ENCODE assay signal across 34 cellular contexts in the genomic region with DNA sequence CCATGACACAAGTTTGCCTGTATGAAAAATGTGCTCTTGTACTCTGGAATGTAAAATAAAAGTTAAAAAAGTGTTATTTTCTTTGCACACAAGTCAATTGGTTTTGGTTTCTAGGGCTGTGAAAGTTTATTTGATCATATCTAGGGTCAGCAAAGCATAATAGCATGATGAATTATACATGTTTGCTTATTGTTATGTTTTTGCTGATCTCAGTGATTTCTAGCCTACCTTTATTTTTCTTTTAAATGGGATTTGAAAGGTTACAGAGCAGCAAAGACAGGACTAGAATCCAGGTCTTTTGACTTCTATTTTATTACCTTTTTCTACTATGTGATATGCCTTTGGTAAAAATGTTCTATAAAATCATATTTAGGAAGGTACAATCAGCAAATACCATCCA.
DNase-seq lines count a peak whose midpoint lies in the region; ATAC-seq, FAIRE-seq and TF ChIP-seq lines count a peak whose summit lies in the region.
"Had no signal": no experiment of that assay in that cellular context is flagged by ENCODE, and none has a peak within 500 bp of the region (broad histone marks: within the 10 kb centered on the region; RNA-seq: fewer than 3 reads in every experiment).

No MANE protein-coding gene starts in this region.

- intact Hi-C loops in HepG2 (cut with micrococcal nuclease; ENCODE audit: unreplicated experiment) (no loop called here), right lobe of liver (cut with DNase I) (no loop called here), IMR-90 (cut with micrococcal nuclease) (no loop called here)

- no peaks in the 10 kb centered on the region for H3K4me1 Mint-ChIP-seq in astrocyte (ENCODE audit: low read depth, unreplicated experiment)
- H3K4me1 Mint-ChIP-seq: B cell; CD14-positive monocyte; CD4-positive, alpha-beta memory T cell; CD4-positive, CD25-positive, alpha-beta regulatory T cell; CD8-positive, alpha-beta memory T cell had no signal

- in situ Hi-C loops in HepG2 (cut with HindIII; ENCODE audit: extremely low pct_ligation_motif_present, low pct_unique_long_range_greater_than_20kb) (no loop called here), IMR-90 (cut with MboI; ENCODE audit: low sequenced_read_pairs) (no loop called here)

- H3K9me3 ChIP-seq in HepG2 (ENCODE audit: low read length) = peaks cover 7% of the 10 kb centered on the region; the same call in 1 of the 2 replicates
- H3K9me3 ChIP-seq in right lobe of liver = no peaks in the 10 kb centered on the region
- H3K9me3 ChIP-seq in IMR-90 (ENCODE audit: control insufficient read depth, insufficient read depth, low read length) = no peaks in the 10 kb centered on the region
- no peaks in the 10 kb centered on the region for H3K9me3 ChIP-seq in astrocyte (ENCODE audit: insufficient read depth, low read depth, low read length)
- H3K9me3 ChIP-seq: A549; BE2C; BLaER1; BLaER1 treated with 17β-estradiol and CSF1 and Interleukin-3, amounts not matched to agents 10 nM and 100 nM; Caco-2 had no signal

- H3K9me3 Mint-ChIP-seq in astrocyte (ENCODE audit: unreplicated experiment) = no peaks in the 10 kb centered on the region
- H3K9me3 Mint-ChIP-seq: CD8-positive, alpha-beta T cell had no signal

- no peak overlapping the region for H2BK5ac ChIP-seq in IMR-90 (ENCODE audit: low read depth, low read length, poor library complexity, severe bottlenecking)

- BruUV-seq in HepG2 (replicated peaks; lab: Mats Ljungman, UMichigan) (no TSS peak), IMR-90 (replicated peaks; lab: Mats Ljungman, UMichigan) (no TSS peak)

- H3K4me2 ChIP-seq in HepG2 (ENCODE audit: low read depth, low read length) = no peak overlapping the region
- H3K4me2 ChIP-seq in IMR-90 (ENCODE audit: low read depth, low read length) = no peak overlapping the region
- no peak overlapping the region for H3K4me2 ChIP-seq in astrocyte (ENCODE audit: low read length)
- H3K4me2 ChIP-seq: A549; BLaER1; BLaER1 treated with 17β-estradiol and CSF1 and Interleukin-3, amounts not matched to agents 10 nM and 100 nM had no signal

- no peak overlapping the region for H3K18ac ChIP-seq in IMR-90 (ENCODE audit: low read depth, low read length)

- no peaks in the 10 kb centered on the region for H3K36me3 Mint-ChIP-seq in astrocyte (ENCODE audit: low read depth, unreplicated experiment)
- H3K36me3 Mint-ChIP-seq: CD14-positive monocyte; CD4-positive, alpha-beta memory T cell; CD4-positive, CD25-positive, alpha-beta regulatory T cell; CD8-positive, alpha-beta memory T cell; CD8-positive, alpha-beta T cell had no signal

- TF ChIP-seq POLR2A in HepG2 (IDR thresholded peaks at IDR 0.05; ENCODE audit: insufficient read depth in 1 of 2, low read depth in 2 of 2, low read length in 2 of 2) (no peak), right lobe of liver (IDR thresholded peaks at IDR 0.05) (no peak), IMR-90 (IDR thresholded peaks at IDR 0.05; ENCODE audit: low read depth, low read length) (no peak)

- no peak overlapping the region for H2BK15ac ChIP-seq in IMR-90 (ENCODE audit: low read depth, low read length)

- H3K4me1 ChIP-seq in HepG2 (ENCODE audit: insufficient read depth, low read length) = no peaks in the 10 kb centered on the region
- no peaks in the 10 kb centered on the region for H3K4me1 ChIP-seq in right lobe of liver
- H3K4me1 ChIP-seq in IMR-90 (ENCODE audit: control insufficient read depth, insufficient read depth, low read length) = no peaks in the 10 kb centered on the region
- H3K4me1 ChIP-seq in astrocyte (ENCODE audit: insufficient read depth, low read length) = no peaks in the 10 kb centered on the region
- H3K4me1 ChIP-seq: A549; BE2C; BLaER1; BLaER1 treated with 17β-estradiol and CSF1 and Interleukin-3, amounts not matched to agents 10 nM and 100 nM; Caco-2 had no signal

- H3K79me2 ChIP-seq in HepG2 (ENCODE audit: insufficient read depth, low read length) = no peaks in the 10 kb centered on the region
- H3K79me2 ChIP-seq in astrocyte (ENCODE audit: insufficient read depth, low read length) = no peaks in the 10 kb centered on the region

- H3K27me3 Mint-ChIP-seq in astrocyte (ENCODE audit: low read depth, unreplicated experiment) = no peaks in the 10 kb centered on the region
- H3K27me3 Mint-ChIP-seq: B cell; CD4-positive, alpha-beta memory T cell; CD4-positive, alpha-beta T cell; CD4-positive, CD25-positive, alpha-beta regulatory T cell; CD8-positive, alpha-beta memory T cell had no signal

- TF ChIP-seq CTCF in HepG2 (CRISPR knock-in tag; IDR thresholded peaks at IDR 0.05) (no peak), right lobe of liver (IDR thresholded peaks at IDR 0.05) (no peak), IMR-90 (conservative IDR thresholded peaks at IDR 0.05; ENCODE audit: low read depth, low read length) (no peak), astrocyte (IDR thresholded peaks at IDR 0.05; ENCODE audit: insufficient read depth, low read depth, low read length) (no peak)

- TF ChIP-seq RAD21 in HepG2 (CRISPR knock-in tag; IDR thresholded peaks at IDR 0.05) (no peak), IMR-90 (IDR thresholded peaks at IDR 0.05; ENCODE audit: low read length) (no peak)

- TF ChIP-seq EP300 in HepG2 (IDR thresholded peaks at IDR 0.05; ENCODE audit: low read depth in 2 of 2, low read length in 2 of 2) (no peak), HepG2 (CRISPR knock-in tag; IDR thresholded peaks at IDR 0.05; ENCODE audit: borderline replicate concordance) (no peak)

- no peak overlapping the region for H3K4ac ChIP-seq in IMR-90 (ENCODE audit: low read depth, low read length)

- no peak overlapping the region for H4K91ac ChIP-seq in IMR-90 (ENCODE audit: insufficient read depth, low read depth, low read length)

- H3K9ac ChIP-seq in HepG2 (ENCODE audit: insufficient read depth, low read depth, low read length) (no peak overlapping the region), IMR-90 (ENCODE audit: low read depth, low read length) (no peak overlapping the region), astrocyte (ENCODE audit: low read length) (no peak overlapping the region)
- H3K9ac ChIP-seq: BLaER1; BLaER1 treated with 17β-estradiol and CSF1 and Interleukin-3, amounts not matched to agents 10 nM and 100 nM had no signal

- dilution Hi-C loops in IMR-90 (cut with HindIII; ENCODE audit: low sequenced_read_pairs, unreplicated experiment) = no loop called here

- no peak overlapping the region for H3K14ac ChIP-seq in IMR-90 (replicated peaks; ENCODE audit: low read depth, low read length)

- H3K27ac Mint-ChIP-seq in astrocyte (ENCODE audit: unreplicated experiment) = no peak overlapping the region
- H3K27ac Mint-ChIP-seq: B cell; CD14-positive monocyte; CD4-positive, alpha-beta memory T cell; CD4-positive, alpha-beta T cell; CD4-positive, CD25-positive, alpha-beta regulatory T cell; CD8-positive, alpha-beta memory T cell; CD8-positive, alpha-beta T cell had no signal

- no peaks in the 10 kb centered on the region for H3K79me1 ChIP-seq in IMR-90 (ENCODE audit: low read depth in 1 of 2, low read length in 2 of 2)

- H2AFZ ChIP-seq in HepG2 (ENCODE audit: low read length) (no peak overlapping the region), IMR-90 (replicated peaks; ENCODE audit: low read length, poor library complexity) (no peak overlapping the region), astrocyte (ENCODE audit: low read depth, low read length) (no peak overlapping the region)

- no peak overlapping the region for H2AK5ac ChIP-seq in IMR-90 (ENCODE audit: low read depth, low read length)

- H3K4me3 ChIP-seq in HepG2 (replicated peaks in 1 of 3; ENCODE audit: insufficient read depth in 1 of 3, low read depth in 2 of 3, low read length in 3 of 3) = no peak overlapping the region
- H3K4me3 ChIP-seq in right lobe of liver = no peak overlapping the region
- no peak overlapping the region for H3K4me3 ChIP-seq in IMR-90 (ENCODE audit: insufficient read depth, low read depth, low read length)
- no peak overlapping the region for H3K4me3 ChIP-seq in astrocyte (ENCODE audit: insufficient read depth, low read depth, low read length)
- H3K4me3 ChIP-seq: A549; BLaER1; BLaER1 treated with 17β-estradiol and CSF1 and Interleukin-3, amounts not matched to agents 10 nM and 100 nM had no signal

- H3K4me3 Mint-ChIP-seq in astrocyte (ENCODE audit: unreplicated experiment) = no peak overlapping the region
- H3K4me3 Mint-ChIP-seq: B cell; CD14-positive monocyte; CD4-positive, alpha-beta memory T cell; CD4-positive, alpha-beta T cell; CD4-positive, CD25-positive, alpha-beta regulatory T cell; CD8-positive, alpha-beta memory T cell; CD8-positive, alpha-beta T cell had no signal

- POLR2A ChIA-PET in HepG2 (lab: Yijun Ruan, JAX) (no interaction called here), IMR-90 (lab: Charles Lee; ENCODE audit: unreplicated experiment) (no interaction called here)

- H3K9me1 ChIP-seq in IMR-90 (ENCODE audit: insufficient read depth, low read length) = no peaks in the 10 kb centered on the region

- H2BK120ac ChIP-seq in IMR-90 (ENCODE audit: low read depth, low read length) = no peak overlapping the region

- H2AK9ac ChIP-seq in IMR-90 (replicated peaks; ENCODE audit: low read depth, low read length, poor library complexity) = no peak overlapping the region

- DNase-seq in HepG2 (ENCODE audit: low spot score) (no peak), right lobe of liver (no peak), IMR-90 (no peak), astrocyte (ENCODE audit: low read depth) (no peak)
- DNase-seq in activated naive CD4-positive, alpha-beta T cell (lab: John Stamatoyannopoulos, UW) = no peak
- DNase-seq: 8988T; ACHN; AML-193; BE2C; C1 segment of cervical spinal cord; Caco-2; Calu3; CD4-positive, alpha-beta memory T cell; CD4-positive, alpha-beta T cell; CD4-positive, CD25-positive, alpha-beta regulatory T cell; CD8-positive, alpha-beta memory T cell; CD8-positive, alpha-beta T cell; COR-L47; DMS 273 treated with DMSO at 0.1 percent for 48 hours; DMS153; DMS53; DMS79; DMS79 treated with DMSO at 0.1 percent for 48 hours; DND-41; EL had no signal

- H3K27ac ChIP-seq in HepG2 (ENCODE audit: extremely low read length, insufficient read depth, low read length) = no peak overlapping the region
- no peak overlapping the region for H3K27ac ChIP-seq in right lobe of liver
- no peak overlapping the region for H3K27ac ChIP-seq in IMR-90 (ENCODE audit: insufficient read depth, low read length)
- H3K27ac ChIP-seq in astrocyte (ENCODE audit: low read depth, low read length) = no peak overlapping the region
- H3K27ac ChIP-seq: 22Rv1; A549; BLaER1; BLaER1 treated with 17β-estradiol and CSF1 and Interleukin-3, amounts not matched to agents 10 nM and 100 nM; C4-2B had no signal

- no peak overlapping the region for H4K5ac ChIP-seq in IMR-90 (ENCODE audit: low read depth, low read length)

- ATAC-seq in HepG2 = no peak
- ATAC-seq in right lobe of liver = no peak
- ATAC-seq in IMR-90 (ENCODE audit: low read depth) = no peak
- ATAC-seq in HG03175 (IDR thresholded peaks at IDR 0.05; ENCODE audit: unreplicated experiment) = no peak
- ATAC-seq: A549; CD8-positive, alpha-beta T cell had no signal

- no peak overlapping the region for H3K23ac ChIP-seq in IMR-90 (ENCODE audit: low read depth, low read length)

- no peak overlapping the region for H4K8ac ChIP-seq in IMR-90 (ENCODE audit: low read depth in 2 of 2, low read length in 2 of 2)

- CTCF ChIA-PET in HepG2 (lab: Yijun Ruan, JAX; ENCODE audit: low intra/inter-chr PET ratio, low total read pairs) (no interaction called here), IMR-90 (lab: Yijun Ruan, JAX) (no interaction called here)

- no peak overlapping the region for H2BK20ac ChIP-seq in IMR-90 (ENCODE audit: low read depth, low read length)

- H3K56ac ChIP-seq in IMR-90 (ENCODE audit: extremely low read depth, insufficient read depth, low read length) = no peak overlapping the region

- no peaks in the 10 kb centered on the region for H3K27me3 ChIP-seq in HepG2 (ENCODE audit: control insufficient read depth in 1 of 2, insufficient read depth in 2 of 2, low read length in 2 of 2)
- no peaks in the 10 kb centered on the region for H3K27me3 ChIP-seq in right lobe of liver
- no peaks in the 10 kb centered on the region for H3K27me3 ChIP-seq in IMR-90 (ENCODE audit: control insufficient read depth, insufficient read depth, low read length)
- H3K27me3 ChIP-seq in astrocyte (ENCODE audit: insufficient read depth, low read length) = no peaks in the 10 kb centered on the region
- H3K27me3 ChIP-seq: BE2C had no signal

- H4K20me1 ChIP-seq in HepG2 (ENCODE audit: insufficient read depth, low read length) (no peaks in the 10 kb centered on the region), IMR-90 (ENCODE audit: insufficient read depth, low read length) (no peaks in the 10 kb centered on the region), astrocyte (ENCODE audit: insufficient read depth, low read length) (no peaks in the 10 kb centered on the region)
- H4K20me1 ChIP-seq: BLaER1; BLaER1 treated with 17β-estradiol and CSF1 and Interleukin-3, amounts not matched to agents 10 nM and 100 nM had no signal

- FAIRE-seq in HepG2 (lab: Jason Lieb, UNC) = no peak
- FAIRE-seq in astrocyte (lab: Jason Lieb, UNC) = peak; percentile 81
- FAIRE-seq: A549, D721Med had no signal

- H3K36me3 ChIP-seq in HepG2 (replicated peaks in 1 of 2; ENCODE audit: control insufficient read depth in 1 of 2, insufficient read depth in 2 of 2, low read length in 2 of 2) (no peaks in the 10 kb centered on the region), right lobe of liver (no peaks in the 10 kb centered on the region), IMR-90 (ENCODE audit: control insufficient read depth, insufficient read depth, low read length) (no peaks in the 10 kb centered on the region), astrocyte (ENCODE audit: insufficient read depth, low read length) (no peaks in the 10 kb centered on the region)
- H3K36me3 ChIP-seq: BE2C; BLaER1; BLaER1 treated with 17β-estradiol and CSF1 and Interleukin-3, amounts not matched to agents 10 nM and 100 nM had no signal
